12 cellular contexts compared by ENCODE assay signal in the genomic region with DNA sequence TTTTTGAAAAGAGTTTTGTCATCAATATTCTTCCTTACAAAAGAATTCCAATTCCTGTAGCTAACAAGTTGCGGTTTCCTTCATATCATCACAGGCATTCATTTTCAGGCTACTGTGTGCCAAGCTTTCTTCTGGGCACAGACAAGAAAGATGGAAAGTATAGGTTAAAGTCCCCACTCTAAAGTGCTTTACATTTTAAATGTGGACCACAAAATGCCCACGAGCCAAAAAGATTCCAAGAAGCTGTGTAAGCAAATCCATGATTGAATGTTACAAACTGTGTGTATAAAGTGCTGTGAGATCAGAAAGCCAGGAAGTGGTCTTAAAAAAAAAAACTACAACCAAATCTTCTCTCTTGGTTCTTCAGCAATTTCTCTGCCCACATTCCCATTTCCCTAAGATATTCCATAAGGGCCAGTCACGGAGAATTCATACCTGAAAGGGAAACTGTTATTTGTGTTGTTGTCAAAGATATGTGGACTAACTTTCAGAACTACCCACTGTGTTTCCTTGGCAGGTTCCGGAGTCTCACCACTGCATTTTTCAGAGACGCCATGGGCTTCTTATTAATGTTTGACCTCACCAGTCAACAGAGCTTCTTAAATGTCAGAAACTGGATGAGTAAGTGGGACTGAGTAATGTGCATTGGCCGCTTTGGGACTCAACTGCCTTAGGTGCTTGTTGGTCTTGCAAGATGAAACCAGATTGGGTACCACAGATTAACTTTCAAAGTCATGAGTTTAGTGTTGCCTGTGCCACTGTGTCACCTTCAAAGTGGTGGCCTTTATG. TPM values are rescaled to one million over a fixed set of nuclear protein-coding genes. Genes with fewer than 3 reads are reported as not detected.
A peak's percentile ranks its signal among the peaks of the same experiment; 100 is the strongest.
DNase-seq lines count a peak whose midpoint lies in the region; ATAC-seq and TF ChIP-seq lines count a peak whose summit lies in the region.
"Had no signal": no experiment of that assay in that cellular context is flagged by ENCODE, and none has a peak within 500 bp of the region (broad histone marks: within the 10 kb centered on the region; RNA-seq: fewer than 3 reads in every experiment).

No MANE protein-coding gene starts in this region.

- intact Hi-C loops in IMR-90 (cut with micrococcal nuclease): no loop called here
- intact Hi-C loops in posterior vena cava (cut with DNase I): no loop called here
- intact Hi-C loops in body of pancreas (cut with DNase I): no loop called here

- H3K4me3 ChIP-seq in IMR-90 (ENCODE audit: insufficient read depth, low read depth, low read length) (no peak overlapping the region), kidney epithelial cell (ENCODE audit: low read depth, low read length) (no peak overlapping the region), body of pancreas (no peak overlapping the region)
- H3K4me3 ChIP-seq: SJSA1 had no signal

- no peak overlapping the region; the same call in 1 of the 2 replicates for H2AK5ac ChIP-seq in IMR-90 (ENCODE audit: low read depth, low read length)

- H3K36me3 ChIP-seq in IMR-90 (ENCODE audit: control insufficient read depth, insufficient read depth, low read length): no peaks in the 10 kb centered on the region
- no peaks in the 10 kb centered on the region for H3K36me3 ChIP-seq in kidney epithelial cell (ENCODE audit: control insufficient read depth, insufficient read depth, low read length)
- no peaks in the 10 kb centered on the region for H3K36me3 ChIP-seq in body of pancreas (replicated peaks in 1 of 2; ENCODE audit: insufficient read depth in 1 of 2, low read depth in 2 of 2)
- H3K36me3 ChIP-seq: SJSA1 had no signal

- H3K4me2 ChIP-seq in IMR-90 (ENCODE audit: low read depth, low read length): no peak overlapping the region

- H3K4ac ChIP-seq in IMR-90 (ENCODE audit: low read depth, low read length): no peak overlapping the region

- H3K56ac ChIP-seq in IMR-90 (ENCODE audit: extremely low read depth, insufficient read depth, low read length): no peak overlapping the region

- dilution Hi-C loops in IMR-90 (cut with HindIII; ENCODE audit: low sequenced_read_pairs, unreplicated experiment): no loop called here

- no peak overlapping the region for H3K9ac ChIP-seq in IMR-90 (ENCODE audit: low read depth, low read length)

- no peaks in the 10 kb centered on the region for H3K9me1 ChIP-seq in IMR-90 (ENCODE audit: insufficient read depth, low read length)

- TF ChIP-seq CTCF in IMR-90 (conservative IDR thresholded peaks at IDR 0.05; ENCODE audit: low read depth, low read length): no peak
- TF ChIP-seq CTCF in kidney epithelial cell (IDR thresholded peaks at IDR 0.05; ENCODE audit: insufficient read depth, low read length, poor library complexity, severe bottlenecking): no peak
- TF ChIP-seq CTCF in body of pancreas (IDR thresholded peaks at IDR 0.05): no peak

- H2BK5ac ChIP-seq in IMR-90 (ENCODE audit: low read depth, low read length, poor library complexity, severe bottlenecking): no peak overlapping the region

- no CpG with 5 or more reads among the region's 6 CpGs for WGBS in IMR-90 (ENCODE audit: extremely low coverage in 2 of 2, insufficient read length in 1 of 2), 2 experiments
- WGBS in body of pancreas, 2 donors: 85 to 91% methylated on average over 6 of the region's 6 CpGs

- H4K20me1 ChIP-seq in IMR-90 (ENCODE audit: insufficient read depth, low read length): no peaks in the 10 kb centered on the region

- H3K23ac ChIP-seq in IMR-90 (ENCODE audit: low read depth, low read length): no peak overlapping the region

- no peak overlapping the region for H2AK9ac ChIP-seq in IMR-90 (replicated peaks; ENCODE audit: low read depth, low read length, poor library complexity)

- TF ChIP-seq POLR2A in IMR-90 (IDR thresholded peaks at IDR 0.05; ENCODE audit: low read depth, low read length) (no peak), body of pancreas (IDR thresholded peaks at IDR 0.05) (no peak)

- in situ Hi-C loops in IMR-90 (cut with MboI; ENCODE audit: low sequenced_read_pairs): no loop called here

- H3K79me1 ChIP-seq in IMR-90 (ENCODE audit: low read depth in 1 of 2, low read length in 2 of 2): no peaks in the 10 kb centered on the region

- no peak overlapping the region; the same call in 1 of the 2 replicates for H3K18ac ChIP-seq in IMR-90 (ENCODE audit: low read depth, low read length)

- BruUV-seq in IMR-90 (replicated peaks; lab: Mats Ljungman, UMichigan): no TSS peak

- 0 out of 2 replicates have a peak overlapping the region, but pooled peaks have one; percentile 65 for H3K14ac ChIP-seq in IMR-90 (replicated peaks; ENCODE audit: low read depth, low read length)

- H2BK120ac ChIP-seq in IMR-90 (ENCODE audit: low read depth, low read length): no peak overlapping the region

- no peak overlapping the region for H4K5ac ChIP-seq in IMR-90 (ENCODE audit: low read depth, low read length)

- H2AFZ ChIP-seq in IMR-90 (replicated peaks; ENCODE audit: low read length, poor library complexity): no peak overlapping the region

- no peak for TF ChIP-seq RAD21 in IMR-90 (IDR thresholded peaks at IDR 0.05; ENCODE audit: low read length)

- no peak overlapping the region; a peak in 1 of 4 replicates for H4K8ac ChIP-seq in IMR-90 (ENCODE audit: low read depth in 2 of 2, low read length in 2 of 2)

- no peak overlapping the region for H2BK20ac ChIP-seq in IMR-90 (ENCODE audit: low read depth, low read length)

- POLR2A ChIA-PET in IMR-90 (lab: Charles Lee; ENCODE audit: unreplicated experiment): no interaction called here

- H3K4me1 ChIP-seq in IMR-90 (ENCODE audit: control insufficient read depth, insufficient read depth, low read length) (peaks cover 2% of the 10 kb centered on the region; the same call in 1 of the 2 replicates), body of pancreas (no peaks in the 10 kb centered on the region)

- no peaks in the 10 kb centered on the region for H3K9me3 ChIP-seq in IMR-90 (ENCODE audit: control insufficient read depth, insufficient read depth, low read length)
- H3K9me3 ChIP-seq in body of pancreas: no peaks in the 10 kb centered on the region

- H4K91ac ChIP-seq in IMR-90 (ENCODE audit: insufficient read depth, low read depth, low read length): no peak overlapping the region

- no peak for ATAC-seq in IMR-90 (ENCODE audit: low read depth)
- no peak for ATAC-seq in body of pancreas
- ATAC-seq: PC-3 had no signal

- H3K27me3 ChIP-seq in IMR-90 (ENCODE audit: control insufficient read depth, insufficient read depth, low read length) (no peaks in the 10 kb centered on the region), kidney epithelial cell (ENCODE audit: control insufficient read depth, insufficient read depth, low read length) (no peaks in the 10 kb centered on the region), body of pancreas (no peaks in the 10 kb centered on the region)
- H3K27me3 ChIP-seq: SJSA1 had no signal

- DNase-seq in IMR-90: peak; percentile 25
- DNase-seq in astrocyte of the hippocampus (ENCODE audit: low read depth, low spot score): peak; percentile 39
- DNase-seq in kidney epithelial cell (ENCODE audit: low read depth): peak; percentile 9
- no peak for DNase-seq in posterior vena cava (ENCODE audit: low spot score)
- no peak for DNase-seq in DMS153 (lab: John Stamatoyannopoulos, UW)
- no peak for DNase-seq in NCI-H748 (lab: John Stamatoyannopoulos, UW; ENCODE audit: unreplicated experiment)
- DNase-seq in body of pancreas: no peak
- DNase-seq: COR-L47, NCI-H187 treated with DMSO at 0.1 percent for 48 hours, NCI-H526 treated with DMSO at 0.1 percent for 48 hours, PC-3 had no signal

- no peak overlapping the region; the same call in 2 of the 3 replicates for H2BK15ac ChIP-seq in IMR-90 (ENCODE audit: low read depth, low read length)

- H3K27ac ChIP-seq in IMR-90 (ENCODE audit: insufficient read depth, low read length) (no peak overlapping the region), body of pancreas (no peak overlapping the region)
- H3K27ac ChIP-seq: SJSA1 had no signal

- CTCF ChIA-PET in IMR-90 (lab: Yijun Ruan, JAX): no interaction called here

TF ChIP-seq in IMR-90, 13 proteins besides CTCF, POLR2A, EP300 and RAD21:
- no peak for TF ChIP-seq BHLHE40 (IDR thresholded peaks at IDR 0.05; ENCODE audit: low read depth, low read length)
- TF ChIP-seq, protein P1, sequence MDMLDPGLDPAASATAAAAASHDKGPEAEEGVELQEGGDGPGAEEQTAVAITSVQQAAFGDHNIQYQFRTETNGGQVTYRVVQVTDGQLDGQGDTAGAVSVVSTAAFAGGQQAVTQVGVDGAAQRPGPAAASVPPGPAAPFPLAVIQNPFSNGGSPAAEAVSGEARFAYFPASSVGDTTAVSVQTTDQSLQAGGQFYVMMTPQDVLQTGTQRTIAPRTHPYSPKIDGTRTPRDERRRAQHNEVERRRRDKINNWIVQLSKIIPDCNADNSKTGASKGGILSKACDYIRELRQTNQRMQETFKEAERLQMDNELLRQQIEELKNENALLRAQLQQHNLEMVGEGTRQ (IDR thresholded peaks at IDR 0.05; ENCODE audit: low read depth, low read length): no peak

RNA-seq across cellular contexts. Expression of a gene that starts 55.7 kb away (rescaled TPM):
- total RNA-seq in IMR-90 (2012; rRNA removed): 1.3 and 1.7 TPM in 2 replicates
- polyA plus RNA-seq in IMR-90 (2012; rRNA removed): 0.06 and 0.24 TPM in 2 replicates
- polyA plus RNA-seq in IMR-90 (2012; cell fraction: cytosol; rRNA removed): 0.01 and 0.03 TPM in 2 replicates
- 0.01 and 0.15 TPM in 2 replicates for polyA plus RNA-seq in IMR-90 (2012; cell fraction: nucleus; rRNA removed; ENCODE audit: low replicate concordance)
- total RNA-seq in kidney epithelial cell: 0.96 and 1.6 TPM in 2 replicates
- total RNA-seq in posterior vena cava: 1 to 10 TPM in 1 of 2 donors, under 1 TPM in 1; 0.33 to 1.2 TPM
- 10 to 100 TPM in 1 of 2 donors, under 1 TPM in 1; 0.66 to 10.1 TPM for total RNA-seq in body of pancreas

Comparison
In these comparisons a context has a peak if more than half of its experiments do, and no peak if none do; other contexts are left out.
1. DNase-seq: peak in IMR-90 (single experiment), astrocyte of the hippocampus (single experiment) and kidney epithelial cell (single experiment); none in posterior vena cava (single experiment), DMS153 (single experiment), NCI-H748 (single experiment) and body of pancreas (0 of 4).